7 cellular contexts compared by ENCODE assay signal in genomic region chr2:188036786-188037185, GRCh38.
DNase-seq lines count a peak whose midpoint lies in the region; TF ChIP-seq lines count a peak whose summit lies in the region.
"Not testable (repeated sequence)": the region's sequence is repeated elsewhere in the genome, so short reads cannot be mapped to it uniquely, and the experiment has no call there.

No MANE protein-coding gene starts in this region.

- H3K9ac ChIP-seq in ES-I3 (ENCODE audit: low read depth, low read length) (peak overlapping the region; percentile 18), HUES6 (ENCODE audit: low read length) (peak overlapping the region; percentile 99)
- H3K9ac ChIP-seq in fibroblast of lung (ENCODE audit: insufficient read depth, low read length): not testable (repeated sequence)

- not testable (repeated sequence) for H2AFZ ChIP-seq in fibroblast of lung (ENCODE audit: low read length)

- H3K36me3 ChIP-seq in ES-I3 (ENCODE audit: insufficient read depth, low read length) (peaks cover 27% of the 10 kb centered on the region), HUES6 (ENCODE audit: control insufficient read depth, insufficient read depth, low read length) (peaks cover 59% of the 10 kb centered on the region)
- not testable (repeated sequence) for H3K36me3 ChIP-seq in fibroblast of lung (ENCODE audit: control insufficient read depth, insufficient read depth, low read length)

- not testable (repeated sequence) for H4K20me1 ChIP-seq in fibroblast of lung (ENCODE audit: control insufficient read depth, extremely low read depth, insufficient read depth, low read length)

- TF ChIP-seq CTCF in fibroblast of lung (conservative IDR thresholded peaks at IDR 0.05 in 1 of 2, IDR thresholded peaks at IDR 0.05 in 1 of 2; ENCODE audit: low read depth in 1 of 2, low read length in 2 of 2): not testable (repeated sequence)

- not testable (repeated sequence) for H3K27me3 ChIP-seq in HUES6 (ENCODE audit: control insufficient read depth, insufficient read depth, low read length); fibroblast of lung (ENCODE audit: control insufficient read depth, insufficient read depth, low read length)

- peaks cover 13% of the 10 kb centered on the region for H3K4me1 ChIP-seq in ES-I3 (ENCODE audit: insufficient read depth, low read length)
- H3K4me1 ChIP-seq in HUES6 (ENCODE audit: control insufficient read depth, insufficient read depth, low read length): peaks cover 26% of the 10 kb centered on the region
- H3K4me1 ChIP-seq in fibroblast of lung (ENCODE audit: control insufficient read depth, extremely low read depth, insufficient read depth, low read length): not testable (repeated sequence)

- H3K4me2 ChIP-seq in fibroblast of lung (ENCODE audit: extremely low read depth, insufficient read depth, low read length): not testable (repeated sequence)

- DNase-seq in amniotic epithelial cell (ENCODE audit: low read depth): peak; percentile 51
- DNase-seq in dedifferentiated amniotic fluid mesenchymal stem cell (ENCODE audit: extremely low spot score): peak; percentile 18
- peak; percentile 34 to 77 for DNase-seq in fibroblast of lung (ENCODE audit: low read depth in 2 of 2)
- peak; percentile 9 for DNase-seq in glomerular visceral epithelial cell (ENCODE audit: extremely low spot score)
- DNase-seq in skeletal muscle cell (ENCODE audit: low read depth): peak; percentile 16

- H3K9me3 ChIP-seq in ES-I3 (ENCODE audit: control insufficient read depth, insufficient read depth, low read length); HUES6 (ENCODE audit: control insufficient read depth, insufficient read depth, low read depth, low read length); fibroblast of lung (ENCODE audit: control insufficient read depth, insufficient read depth, low read depth, low read length): not testable (repeated sequence)

- not testable (repeated sequence) for H3K79me2 ChIP-seq in fibroblast of lung (ENCODE audit: control insufficient read depth, insufficient read depth, low read length)

- H3K27ac ChIP-seq in HUES6 (ENCODE audit: low read depth, low read length); fibroblast of lung (ENCODE audit: insufficient read depth, low read length): not testable (repeated sequence)

- H3K4me3 ChIP-seq in HUES6 (ENCODE audit: low read depth, low read length): peak overlapping the region; percentile 84; the same call in 1 of the 2 replicates
- not testable (repeated sequence) for H3K4me3 ChIP-seq in fibroblast of lung (replicated peaks in 1 of 4; ENCODE audit: control extremely low read depth in 1 of 4, insufficient read depth in 1 of 4, low read depth in 3 of 4, low read length in 4 of 4); skeletal muscle cell (ENCODE audit: low read depth, low read length)
